Comparison of ENCODE assay signal across 8 cellular contexts in the genomic region with DNA sequence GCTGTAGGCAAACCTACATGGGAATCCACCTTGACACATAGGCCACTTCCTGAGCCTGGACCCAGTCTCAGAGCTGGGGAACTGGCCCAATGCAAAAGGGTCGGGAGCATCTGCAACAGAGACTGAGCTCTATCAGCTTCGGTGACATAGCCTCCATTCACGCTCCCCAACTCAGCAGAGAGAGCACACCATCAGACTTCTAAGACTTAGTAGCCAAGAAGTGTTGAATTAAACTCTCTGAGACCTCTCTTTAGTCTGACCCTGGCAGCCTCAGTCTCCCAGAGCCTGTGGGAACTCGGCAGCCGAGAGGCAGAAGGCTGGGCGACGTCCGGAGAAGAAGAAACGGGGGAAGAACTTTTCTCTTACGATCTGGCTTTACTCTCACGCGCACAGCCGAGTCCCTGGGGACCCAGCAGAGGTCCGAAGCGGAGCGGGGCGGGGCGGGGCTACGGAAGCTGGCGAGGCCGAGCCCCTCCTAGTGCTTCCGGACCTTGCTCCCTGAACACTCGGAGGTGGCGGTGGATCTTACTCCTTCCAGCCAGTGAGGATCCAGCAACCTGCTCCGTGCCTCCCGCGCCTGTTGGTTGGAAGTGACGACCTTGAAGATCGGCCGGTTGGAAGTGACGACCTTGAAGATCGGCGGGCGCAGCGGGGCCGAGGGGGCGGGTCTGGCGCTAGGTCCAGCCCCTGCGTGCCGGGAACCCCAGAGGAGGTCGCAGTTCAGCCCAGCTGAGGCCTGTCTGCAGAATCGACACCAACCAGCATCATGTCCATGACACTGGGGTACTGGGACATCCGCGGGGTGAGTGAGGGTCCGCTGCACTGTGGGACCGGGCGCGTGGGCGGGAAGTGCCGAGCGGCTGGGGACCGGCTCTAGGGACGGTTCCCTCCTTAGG. TPM values are rescaled to one million over a fixed set of nuclear protein-coding genes. Genes with fewer than 3 reads are reported as not detected.
A peak's percentile ranks its signal among the peaks of the same experiment; 100 is the strongest.
DNase-seq lines count a peak whose midpoint lies in the region; ATAC-seq, FAIRE-seq and TF ChIP-seq lines count a peak whose summit lies in the region.

Gene GSTM4, plus strand, starts transcription at position 476 of the 896 bp plus-strand sequence. Its CDS starts 291 bp downstream, at position 767.

- intact Hi-C loops in activated CD4-positive, alpha-beta T cell treated with anti-CD3 and anti-CD28 coated beads, Interleukin-2, amount 10 ng/mL, durations not matched to agents 24 days and 14 days (cut with micrococcal nuclease), result loop anchor here (1.0 to 5.0 kb wide), 2 partner anchors 11 to 116 kb away; no protein-coding TSS in a partner anchor
- intact Hi-C loops in left lung (cut with DNase I), result loop anchor here in 1 of 2 donors (10.0 kb wide), 1 partner anchor 119 kb away; no protein-coding TSS in a partner anchor

- peak within 1 kb of the TSS; percentile 85 for H3K4me2 ChIP-seq in A549

- peak within 1 kb of the TSS; percentile 96 for H3K4me3 Mint-ChIP-seq in activated CD4-positive, alpha-beta T cell treated with anti-CD3 and anti-CD28 coated beads, Interleukin-2, amount 10 ng/mL, durations not matched to agents 24 days and 14 days

- DNase-seq in A549 (ENCODE audit: low read depth in 1 of 2, low spot score in 1 of 2), result peak; percentile 53 to 60
- peak; percentile 52 for DNase-seq in NCI-H510A (lab: John Stamatoyannopoulos, UW)
- peak; percentile 92 for DNase-seq in activated CD4-positive, alpha-beta T cell treated with anti-CD3 and anti-CD28 coated beads, Interleukin-2, amount 10 ng/mL, durations not matched to agents 24 days and 14 days
- peak; percentile 95 for DNase-seq in coronary artery (ENCODE audit: low spot score)
- peak; percentile 86 to 95 for DNase-seq in left lung
- peak; percentile 37 for DNase-seq in stimulated activated CD4-positive, alpha-beta T cell treated with anti-CD3 and anti-CD28 coated beads, Interleukin-2, amount 100 ng/mL, for 4 hours (ENCODE audit: low read depth)

- H3K9me3 ChIP-seq in A549, result no peaks in the 10 kb centered on the region
- H3K9me3 ChIP-seq in left lung, result no peaks in the 10 kb centered on the region

- peaks cover 5% of the 10 kb centered on the region for H3K36me3 Mint-ChIP-seq in activated CD4-positive, alpha-beta T cell treated with anti-CD3 and anti-CD28 coated beads, Interleukin-2, amount 10 ng/mL, durations not matched to agents 24 days and 14 days (ENCODE audit: low read depth)

- H3K27me3 ChIP-seq in left lung, result no peaks in the 10 kb centered on the region

- TF ChIP-seq RAD21 in A549 (conservative IDR thresholded peaks at IDR 0.05 in 1 of 2, IDR thresholded peaks at IDR 0.05 in 1 of 2), result no peak

- H3K4me1 ChIP-seq in A549 (peaks cover 5% of the 10 kb centered on the region; the same call in 1 of the 3 replicates), left lung (peaks cover 0 to 18% of the 10 kb centered on the region in 2 donors)

- peaks cover 0 to 7% of the 10 kb centered on the region in 2 donors for H3K36me3 ChIP-seq in left lung

- H3K4me3 ChIP-seq in A549 (peak within 1 kb of the TSS; percentile 73), coronary artery (peak within 1 kb of the TSS; percentile 86), left lung (peak within 1 kb of the TSS; percentile 69 to 72)

- TF ChIP-seq CTCF in A549 (IDR thresholded peaks at IDR 0.05) (no peak), coronary artery (IDR thresholded peaks at IDR 0.05) (no peak), left lung (IDR thresholded peaks at IDR 0.05) (no peak)

- no peak for TF ChIP-seq EP300 in A549 (IDR thresholded peaks at IDR 0.05)

- no peaks in the 10 kb centered on the region for H3K9me3 Mint-ChIP-seq in activated CD4-positive, alpha-beta T cell treated with anti-CD3 and anti-CD28 coated beads, Interleukin-2, amount 10 ng/mL, durations not matched to agents 24 days and 14 days

- POLR2A ChIA-PET in A549 (lab: Yijun Ruan, JAX), result interaction anchor here (1.9 kb wide), 1 partner anchor 107 kb away, joined by 5 read pairs; the partner anchor contains the start of gene GNAI3

- H3K27ac Mint-ChIP-seq in activated CD4-positive, alpha-beta T cell treated with anti-CD3 and anti-CD28 coated beads, Interleukin-2, amount 10 ng/mL, durations not matched to agents 24 days and 14 days, result peak within 1 kb of the TSS; percentile 89

- H3K27me3 Mint-ChIP-seq in activated CD4-positive, alpha-beta T cell treated with anti-CD3 and anti-CD28 coated beads, Interleukin-2, amount 10 ng/mL, durations not matched to agents 24 days and 14 days, result peaks cover 28% of the 10 kb centered on the region

- peaks cover 19% of the 10 kb centered on the region for H3K4me1 Mint-ChIP-seq in activated CD4-positive, alpha-beta T cell treated with anti-CD3 and anti-CD28 coated beads, Interleukin-2, amount 10 ng/mL, durations not matched to agents 24 days and 14 days

- 4% methylated on average over 13 of the region's 53 CpGs for WGBS in A549 (ENCODE audit: missing lambda C conversion rate)

- no peak for FAIRE-seq in A549 (lab: Jason Lieb, UNC)

- CTCF ChIA-PET in A549 (lab: Yijun Ruan, JAX), result interaction anchor here (1.7 to 10.6 kb wide), 5 partner anchors 16 to 328 kb away, joined by 4 to 187 read pairs (median 5); partner anchors contain the start of gene AHCYL1

- TF ChIP-seq POLR2A in A549 (IDR thresholded peaks at IDR 0.05; ENCODE audit: low read length), result 0 out of 2 replicates have a peak, but pooled peaks have one; percentile 17

- H3K27ac ChIP-seq in A549 (peak within 1 kb of the TSS; percentile 77 to 89), coronary artery (peak within 1 kb of the TSS; percentile 81 to 91), left lung (peak within 1 kb of the TSS; percentile 69 to 81)

- peak; percentile 95 to 96 for ATAC-seq in A549
- ATAC-seq in GM18511 (IDR thresholded peaks at IDR 0.05; ENCODE audit: unreplicated experiment), result peak; percentile 96
- peak; percentile 87 for ATAC-seq in HG02973 (IDR thresholded peaks at IDR 0.05; ENCODE audit: unreplicated experiment)
- ATAC-seq in left lung, result peak; percentile 98

TF ChIP-seq in A549, 52 proteins besides CTCF, POLR2A, EP300 and RAD21:
- no peak for TF ChIP-seq FOSB (CRISPR knock-in tag; IDR thresholded peaks at IDR 0.05)
- peak; percentile 50; the same call in 1 of the 2 replicates for TF ChIP-seq MAX (IDR thresholded peaks at IDR 0.05)
- no peak for TF ChIP-seq ZC3H11A (IDR thresholded peaks at IDR 0.05)
- TF ChIP-seq ESRRA (IDR thresholded peaks at IDR 0.05; ENCODE audit: borderline replicate concordance, low read length), result 0 out of 2 replicates have a peak, but pooled peaks have one; percentile 13

RNA-seq across cellular contexts. Expression of gene GSTM4, which starts in this region (rescaled TPM):
- 17.2 and 21.7 TPM in 2 replicates for polyA plus RNA-seq in A549 (2011; rRNA removed)
- 15.3 and 15.8 TPM in 2 replicates for polyA plus RNA-seq in A549 (2012; cell fraction: cytosol; rRNA removed)
- 16.9 and 17.9 TPM in 2 replicates for polyA plus RNA-seq in A549 (2012; cell fraction: nucleus; rRNA removed)
- 13.0 to 14.3 TPM (median 13.6 TPM) in 3 replicates for polyA plus RNA-seq in A549 (2017; fragmentation: RNase III; extraction: RNeasy Plus Mini Kit Qiagen cat#74134 plus additional on column Dnase treatment)
- 10.2 and 16.7 TPM in 2 replicates for polyA minus RNA-seq in A549 (2011; rRNA and poly(A)+ RNA removed)
- 6.8 and 9.9 TPM in 2 replicates for total RNA-seq in activated CD4-positive, alpha-beta T cell treated with anti-CD3 and anti-CD28 coated beads, Interleukin-2, amount 10 ng/mL, durations not matched to agents 24 days and 14 days
- total RNA-seq in left lung, result 10 to 100 TPM; 20.2 to 22.2 TPM

Comparison
In these comparisons a context has a peak if more than half of its experiments do, and no peak if none do; other contexts are left out.
1. Peak in every context shown above with its lines: DNase-seq, ATAC-seq, H3K4me3 ChIP-seq and H3K27ac ChIP-seq.
2. DNase-seq: peak in every context shown above with its lines; median percentile 95 in coronary artery; 92 in activated CD4-positive, alpha-beta T cell treated with anti-CD3 and anti-CD28 coated beads, Interleukin-2, amount 10 ng/mL, durations not matched to agents 24 days and 14 days; 90 in left lung; 56 in A549; 52 in NCI-H510A; 37 in stimulated activated CD4-positive, alpha-beta T cell treated with anti-CD3 and anti-CD28 coated beads, Interleukin-2, amount 100 ng/mL, for 4 hours.